ENCODE assay signal across 8 cellular contexts in the genomic region with DNA sequence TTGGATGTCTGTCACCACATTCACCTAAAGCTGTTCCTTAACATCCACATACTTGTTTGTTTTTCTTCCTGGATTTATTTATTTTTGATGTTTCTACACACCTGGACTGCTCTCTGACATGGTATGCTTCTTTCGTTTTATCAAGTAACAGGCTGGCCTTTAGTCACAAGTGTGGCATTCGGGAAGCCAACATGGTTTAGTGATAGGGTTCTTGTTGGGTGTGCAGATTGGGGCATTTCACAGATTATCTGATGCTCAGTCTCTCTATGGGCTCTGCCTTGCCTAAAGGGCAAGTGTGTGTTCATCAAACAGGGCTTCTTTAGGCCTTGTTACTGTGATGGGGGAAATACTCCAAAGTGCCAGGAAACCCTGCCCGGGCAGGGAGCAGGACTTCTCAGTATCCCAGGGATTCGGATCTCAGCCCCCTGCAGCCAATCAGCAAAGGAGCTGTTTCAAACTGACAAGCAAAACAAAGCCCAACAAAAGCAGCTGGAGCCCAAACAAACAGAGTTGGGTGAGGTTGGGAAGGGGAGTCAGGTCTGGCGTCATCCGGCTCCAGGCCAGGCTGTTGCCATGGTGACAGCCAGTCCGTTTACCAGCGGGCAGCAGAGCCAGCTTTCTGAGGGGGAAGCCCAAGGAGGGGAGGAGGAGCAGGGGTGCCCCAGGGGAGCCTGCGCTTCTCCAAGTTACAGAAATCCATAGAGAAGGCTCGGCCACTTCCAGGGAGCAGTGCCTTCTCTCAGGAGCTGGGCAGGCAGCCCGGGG. TPM values are rescaled to one million over a fixed set of nuclear protein-coding genes. Genes with fewer than 3 reads are reported as not detected.
DNase-seq lines count a peak whose midpoint lies in the region; ATAC-seq, FAIRE-seq and TF ChIP-seq lines count a peak whose summit lies in the region.

No MANE protein-coding gene starts in this region.

- no peak overlapping the region for H3K23ac ChIP-seq in mesenchymal stem cell (ENCODE audit: low read length in 2 of 2)

- H3K79me1 ChIP-seq in mesenchymal stem cell (replicated peaks; ENCODE audit: low read length, poor library complexity, severe bottlenecking): no peaks in the 10 kb centered on the region

- H3K4ac ChIP-seq in mesenchymal stem cell (ENCODE audit: low read depth in 1 of 2, low read length in 2 of 2): no peak overlapping the region

- no peak overlapping the region for H3K9ac ChIP-seq in endocrine pancreas (ENCODE audit: control insufficient read depth, insufficient read depth, low read length)
- peak overlapping the region; percentile 89 for H3K9ac ChIP-seq in mesenchymal stem cell (ENCODE audit: low read length)

- peak overlapping the region; percentile 49 to 63 for H2BK12ac ChIP-seq in mesenchymal stem cell (ENCODE audit: low read length in 2 of 2)

- DNase-seq in COR-L47 (lab: John Stamatoyannopoulos, UW): peak; percentile 95
- DNase-seq in NCI-H2227 treated with DMSO at 0.1 percent for 48 hours (lab: John Stamatoyannopoulos, UW): peak; percentile 59
- peak; percentile 96 for DNase-seq in mesenchymal stem cell
- peak; percentile 69 to 70 for DNase-seq in tibial nerve (ENCODE audit: low spot score in 2 of 2)
- no peak for DNase-seq in GM12891 (ENCODE audit: insufficient read length, low spot score)
- DNase-seq in SKM-1 treated with dmso at 0.1 percent for 144 hours (lab: John Stamatoyannopoulos, UW; ENCODE audit: unreplicated experiment): no peak
- DNase-seq in activated CD4-positive, alpha-beta T cell treated with anti-CD3 and anti-CD28 coated beads for 36 hours: no peak

- H2BK5ac ChIP-seq in mesenchymal stem cell (ENCODE audit: low read depth, low read length, poor library complexity, severe bottlenecking): no peak overlapping the region

- H2BK120ac ChIP-seq in mesenchymal stem cell (ENCODE audit: low read depth, low read length): no peak overlapping the region

- H3K27ac ChIP-seq in mesenchymal stem cell (ENCODE audit: low read length, poor library complexity, severe bottlenecking) (no peak overlapping the region), tibial nerve (peak overlapping the region; percentile 39 to 94 (median 84))

- peak; percentile 53 to 88 for TF ChIP-seq EP300 in tibial nerve (IDR thresholded peaks at IDR 0.05)

- H3K27me3 ChIP-seq in endocrine pancreas (ENCODE audit: control insufficient read depth, insufficient read depth, low read length) (no peaks in the 10 kb centered on the region), mesenchymal stem cell (ENCODE audit: control insufficient read depth in 1 of 2, insufficient read depth in 1 of 2, low read length in 2 of 2) (peaks cover 0 to 21% of the 10 kb centered on the region in 2 experiments), tibial nerve (no peaks in the 10 kb centered on the region)

- H3K36me3 ChIP-seq in endocrine pancreas (ENCODE audit: control insufficient read depth, insufficient read depth, low read length) (no peaks in the 10 kb centered on the region), mesenchymal stem cell (ENCODE audit: control insufficient read depth in 1 of 2, insufficient read depth in 2 of 2, low read depth in 1 of 2, low read length in 2 of 2) (no peaks in the 10 kb centered on the region), tibial nerve (no peaks in the 10 kb centered on the region)

- POLR2A ChIA-PET in activated CD4-positive, alpha-beta T cell treated with anti-CD3 and anti-CD28 coated beads for 36 hours (lab: Charles Lee): no interaction called here

- no peaks in the 10 kb centered on the region for H3K36me3 Mint-ChIP-seq in activated CD4-positive, alpha-beta T cell treated with anti-CD3 and anti-CD28 coated beads for 36 hours (ENCODE audit: low read depth)

- H3K4me1 Mint-ChIP-seq in activated CD4-positive, alpha-beta T cell treated with anti-CD3 and anti-CD28 coated beads for 36 hours: peaks cover 9% of the 10 kb centered on the region

- no peaks in the 10 kb centered on the region for H3K9me3 Mint-ChIP-seq in activated CD4-positive, alpha-beta T cell treated with anti-CD3 and anti-CD28 coated beads for 36 hours (ENCODE audit: low read depth)

- H3K27ac Mint-ChIP-seq in activated CD4-positive, alpha-beta T cell treated with anti-CD3 and anti-CD28 coated beads for 36 hours: no peak overlapping the region

- no peak for TF ChIP-seq CTCF in tibial nerve (IDR thresholded peaks at IDR 0.05)

- TF ChIP-seq POLR2A in tibial nerve (IDR thresholded peaks at IDR 0.05) (no peak), GM12891 (IDR thresholded peaks at IDR 0.05; ENCODE audit: low read depth, low read length) (no peak)

- H3K27me3 Mint-ChIP-seq in activated CD4-positive, alpha-beta T cell treated with anti-CD3 and anti-CD28 coated beads for 36 hours: no peaks in the 10 kb centered on the region

- H3K4me1 ChIP-seq in endocrine pancreas (ENCODE audit: control insufficient read depth, insufficient read depth, low read length) (no peaks in the 10 kb centered on the region), mesenchymal stem cell (ENCODE audit: control insufficient read depth, insufficient read depth, low read depth, low read length) (peaks cover 5% of the 10 kb centered on the region), tibial nerve (peaks cover 0 to 36% (median 4%) of the 10 kb centered on the region in 4 donors)

- peak overlapping the region; percentile 67 for H4K91ac ChIP-seq in mesenchymal stem cell (ENCODE audit: low read length)

- no peak for FAIRE-seq in GM12891 (lab: Jason Lieb, UNC)

- ATAC-seq in activated CD4-positive, alpha-beta T cell treated with anti-CD3 and anti-CD28 coated beads for 36 hours: no peak

- peak overlapping the region; percentile 18 for H3K4me3 ChIP-seq in endocrine pancreas (ENCODE audit: control insufficient read depth, insufficient read depth, low read length)
- H3K4me3 ChIP-seq in mesenchymal stem cell (ENCODE audit: insufficient read depth in 1 of 2, low read depth in 1 of 2, low read length in 2 of 2): peak overlapping the region in 1 of 2 experiments; percentile 3
- H3K4me3 ChIP-seq in tibial nerve: peak overlapping the region in 1 of 4 donors; percentile 24

- peak overlapping the region; percentile 28 to 55 for H3K18ac ChIP-seq in mesenchymal stem cell (ENCODE audit: low read depth in 1 of 2, low read length in 2 of 2)

- peak overlapping the region; percentile 85 for H4K8ac ChIP-seq in mesenchymal stem cell (ENCODE audit: low read length)

- H3K9me3 ChIP-seq in endocrine pancreas (ENCODE audit: control insufficient read depth, low read length): no peaks in the 10 kb centered on the region
- no peaks in the 10 kb centered on the region for H3K9me3 ChIP-seq in mesenchymal stem cell (ENCODE audit: control insufficient read depth, low read length)
- H3K9me3 ChIP-seq in tibial nerve: no peaks in the 10 kb centered on the region

- no peak overlapping the region for H2BK15ac ChIP-seq in mesenchymal stem cell (ENCODE audit: low read depth, poor library complexity, severe bottlenecking)

- CTCF ChIA-PET in activated CD4-positive, alpha-beta T cell treated with anti-CD3 and anti-CD28 coated beads for 36 hours (lab: Charles Lee): interaction anchor here (0.6 to 9.0 kb wide), 4 partner anchors 63 to 344 kb away, joined by 3 to 57 read pairs (median 6); no protein-coding TSS in a partner anchor

- intact Hi-C loops in activated CD4-positive, alpha-beta T cell treated with anti-CD3 and anti-CD28 coated beads for 36 hours (cut with DNase I, micrococcal nuclease): no loop called here

- peak overlapping the region; percentile 30 for H2AFZ ChIP-seq in mesenchymal stem cell (ENCODE audit: low read depth, low read length)

- H2AK5ac ChIP-seq in mesenchymal stem cell (ENCODE audit: low read length, severe bottlenecking): no peak overlapping the region

- no peak overlapping the region for H3K4me3 Mint-ChIP-seq in activated CD4-positive, alpha-beta T cell treated with anti-CD3 and anti-CD28 coated beads for 36 hours

- no peak overlapping the region for H3K14ac ChIP-seq in mesenchymal stem cell (ENCODE audit: low read length in 2 of 2)

- 39% methylated on average over 10 of the region's 11 CpGs for WGBS in mesenchymal stem cell
- WGBS in tibial nerve, 2 donors: 7 to 15% methylated on average over 9 to 11 of the region's 11 CpGs

- no peak overlapping the region for H3K4me2 ChIP-seq in mesenchymal stem cell (ENCODE audit: low read length, poor library complexity, severe bottlenecking)

TF ChIP-seq in GM12891, 5 proteins besides CTCF, POLR2A, EP300 and RAD21:
- TF ChIP-seq PAX5 (IDR thresholded peaks at IDR 0.05; ENCODE audit: insufficient read depth, low read length, severe bottlenecking): no peak
- TF ChIP-seq SPI1 (IDR thresholded peaks at IDR 0.05; ENCODE audit: low read depth, low read length): no peak
- TF ChIP-seq TAF1 (IDR thresholded peaks at IDR 0.05; ENCODE audit: low read depth, low read length): no peak
- no peak for TF ChIP-seq POU2F2 (IDR thresholded peaks at IDR 0.05; ENCODE audit: low read depth, low read length)
- no peak for TF ChIP-seq POLR2AphosphoS5 (IDR thresholded peaks at IDR 0.05; ENCODE audit: low read depth, low read length)

RNA-seq across cellular contexts. Expression of a gene that starts 31.8 kb away (rescaled TPM):
- 587 TPM for polyA plus RNA-seq in mesenchymal stem cell (2013, experiment 1 of 2)
- 551 TPM for polyA plus RNA-seq in mesenchymal stem cell (2013, experiment 2 of 2)
- total RNA-seq in tibial nerve: 1,000 to 10,000 TPM in 1 of 4 donors, 100 to 1,000 TPM in 3; 373 to 1,352 (median 619) TPM
- 6.8 TPM for polyA plus RNA-seq in GM12891 (2012; ENCODE audit: low read depth, missing spikeins)
- 10 to 100 TPM; 16.0 to 21.1 TPM for total RNA-seq in activated CD4-positive, alpha-beta T cell treated with anti-CD3 and anti-CD28 coated beads for 36 hours

Comparison
In these comparisons a context has a peak if more than half of its experiments do, and no peak if none do; other contexts are left out.
1. DNase-seq: peak in COR-L47 (single experiment), NCI-H2227 treated with DMSO at 0.1 percent for 48 hours (single experiment), mesenchymal stem cell (single experiment) and tibial nerve (2 of 2); none in GM12891 (single experiment), SKM-1 treated with dmso at 0.1 percent for 144 hours (single experiment) and activated CD4-positive, alpha-beta T cell treated with anti-CD3 and anti-CD28 coated beads for 36 hours (single experiment).
2. RNA of a gene that starts 31.8 kb away (total RNA-seq): 373 to 1,352 TPM in tibial nerve; 16.0 to 21.1 TPM in activated CD4-positive, alpha-beta T cell treated with anti-CD3 and anti-CD28 coated beads for 36 hours; every median in the first group is over 10 times any median in the second.